7 cellular contexts compared by ENCODE assay signal in the genomic region with DNA sequence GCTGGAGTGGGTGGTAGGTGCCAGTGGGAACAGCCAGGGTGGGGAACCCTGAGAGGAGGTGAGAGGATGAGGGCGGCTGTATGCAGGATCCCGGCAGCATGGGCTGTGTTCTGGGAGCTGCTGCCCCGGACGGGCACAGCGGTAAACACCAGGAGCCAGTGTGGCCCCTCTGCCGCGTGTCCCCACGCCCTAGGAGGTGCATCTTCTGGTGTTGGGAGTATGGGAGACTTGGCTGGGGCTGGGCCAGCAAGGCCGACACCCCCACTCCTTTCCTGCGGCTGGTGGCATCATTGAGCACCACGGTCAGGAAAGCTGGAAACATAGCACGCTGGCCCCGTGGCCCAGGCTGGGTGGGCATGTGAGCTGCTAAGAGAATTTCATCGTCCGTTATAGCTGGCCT. TPM values are rescaled to one million over a fixed set of nuclear protein-coding genes. Genes with fewer than 3 reads are reported as not detected.
"Had no signal": no experiment of that assay in that cellular context is flagged by ENCODE, and none has a peak within 500 bp of the region (broad histone marks: within the 10 kb centered on the region; RNA-seq: fewer than 3 reads in every experiment).

No MANE protein-coding gene starts in this region.

- H3K4me2 ChIP-seq: GM23338 had no signal

- DNase-seq: H9, HCEC 1CT, IMR-90 had no signal

- ATAC-seq: GM23338, K562 had no signal

- FAIRE-seq: HTR-8/SVneo, K562 had no signal

- H3K4me3 ChIP-seq: GM23338, K562 had no signal

- H2AFZ ChIP-seq: GM23338 had no signal

RNA-seq across cellular contexts. Expression of gene JAKMIP3, which starts 24.4 kb away (rescaled TPM):
- total RNA-seq: HT-29 had no signal
- polyA plus RNA-seq: K562 had no signal

RNA-seq across cellular contexts. Expression of gene BNIP3, which starts 59.6 kb away (rescaled TPM):
- total RNA-seq: HT-29 had no signal
